In genomic region chr16:81455720-81456494, GRCh38 we compare ENCODE assay signal across 19 cellular contexts. TPM values are rescaled to one million over a fixed set of nuclear protein-coding genes. Genes with fewer than 3 reads are reported as not detected.
DNase-seq lines count a peak whose midpoint lies in the region; ATAC-seq, FAIRE-seq and TF ChIP-seq lines count a peak whose summit lies in the region.
"Had no signal": no experiment of that assay in that cellular context is flagged by ENCODE, and none has a peak within 500 bp of the region (broad histone marks: within the 10 kb centered on the region; RNA-seq: fewer than 3 reads in every experiment).

No MANE protein-coding gene starts in this region.

- ATAC-seq in natural killer cell (no peak), K562 (no peak)
- no peak for ATAC-seq in natural killer cell treated with Interleukin-12 subunit alpha and Interleukin-12 subunit beta and Interleukin-15 and Interleukin-18, amount 100 ng/mL, for 72 hours
- ATAC-seq: activated CD4-positive, CD25-positive, alpha-beta regulatory T cell treated with anti-CD3 and anti-CD28 coated beads, Interleukin-2, amount 50 U/mL, for 24 hours; HCT116; heart left ventricle had no signal

- H2AFZ ChIP-seq in K562 (ENCODE audit: low read depth, low read length), result no peak overlapping the region

- H3K4me3 ChIP-seq in K562 (no peak overlapping the region), mucosa of stomach (ENCODE audit: low read length) (no peak overlapping the region), WERI-Rb-1 (ENCODE audit: low read depth, low read length) (no peak overlapping the region)
- H3K4me3 ChIP-seq: heart left ventricle, SJSA1, thyroid gland had no signal

- H3K4me1 ChIP-seq in K562 (replicated peaks in 1 of 2; ENCODE audit: control insufficient read depth in 2 of 2, insufficient read depth in 2 of 2, low read length in 2 of 2) (peaks cover 57 to 63% of the 10 kb centered on the region in 2 experiments), mucosa of stomach (ENCODE audit: control insufficient read depth, insufficient read depth, low read length) (peaks cover 90% of the 10 kb centered on the region)

- H3K27me3 Mint-ChIP-seq in natural killer cell (ENCODE audit: low read depth in 2 of 2), result no peaks in the 10 kb centered on the region
- H3K27me3 Mint-ChIP-seq in natural killer cell treated with Interleukin-12 subunit alpha and Interleukin-12 subunit beta and Interleukin-15 and Interleukin-18, amount 100 ng/mL, for 72 hours, result no peaks in the 10 kb centered on the region

- H3K27me3 ChIP-seq in K562 (ENCODE audit: control insufficient read depth in 2 of 2, insufficient read depth in 2 of 2, low read length in 2 of 2), result no peaks in the 10 kb centered on the region
- no peaks in the 10 kb centered on the region for H3K27me3 ChIP-seq in mucosa of stomach (ENCODE audit: control insufficient read depth, insufficient read depth, low read length)
- no peaks in the 10 kb centered on the region for H3K27me3 ChIP-seq in WERI-Rb-1 (ENCODE audit: insufficient read depth, low read depth, severe bottlenecking)
- H3K27me3 ChIP-seq: heart left ventricle, SJSA1, thyroid gland had no signal

- H3K36me3 ChIP-seq in K562 (ENCODE audit: control insufficient read depth, insufficient read depth, low read length), result peaks cover 54% of the 10 kb centered on the region
- no peaks in the 10 kb centered on the region for H3K36me3 ChIP-seq in mucosa of stomach (ENCODE audit: control insufficient read depth, insufficient read depth, low read length)
- H3K36me3 ChIP-seq in WERI-Rb-1, result no peaks in the 10 kb centered on the region
- H3K36me3 ChIP-seq: thyroid gland had no signal

- H3K9me1 ChIP-seq in K562 (ENCODE audit: control insufficient read depth, insufficient read depth, low read length), result peaks cover 11% of the 10 kb centered on the region

- H3K79me2 ChIP-seq in K562 (ENCODE audit: control insufficient read depth, insufficient read depth, low read length), result peaks cover 100% of the 10 kb centered on the region

- no peak for TF ChIP-seq RAD21 in K562 (CRISPR knock-in tag; conservative IDR thresholded peaks at IDR 0.05 in 1 of 2, IDR thresholded peaks at IDR 0.05 in 1 of 2)

- no peak overlapping the region for H3K4me2 ChIP-seq in K562 (ENCODE audit: insufficient read depth, low read length)

- in situ Hi-C loops in K562 (cut with MboI), result no loop called here

- H3K4me1 Mint-ChIP-seq in natural killer cell, result peaks cover 57 to 84% of the 10 kb centered on the region in 2 donors
- H3K4me1 Mint-ChIP-seq in natural killer cell treated with Interleukin-12 subunit alpha and Interleukin-12 subunit beta and Interleukin-15 and Interleukin-18, amount 100 ng/mL, for 72 hours (ENCODE audit: low read depth in 2 of 2), result peaks cover 37 to 59% of the 10 kb centered on the region in 2 donors

- no peak for FAIRE-seq in K562 (lab: Jason Lieb, UNC)

- H3K36me3 Mint-ChIP-seq in natural killer cell, result peaks cover 7% of the 10 kb centered on the region
- H3K36me3 Mint-ChIP-seq in natural killer cell treated with Interleukin-12 subunit alpha and Interleukin-12 subunit beta and Interleukin-15 and Interleukin-18, amount 100 ng/mL, for 72 hours, result peaks cover 5% of the 10 kb centered on the region

- CTCF ChIA-PET in K562 (lab: Yijun Ruan, JAX; ENCODE audit: low intra/inter-chr PET ratio), result no interaction called here

- DNase-seq in natural killer cell, result no peak
- DNase-seq in natural killer cell treated with Interleukin-12 subunit alpha and Interleukin-12 subunit beta and Interleukin-15 and Interleukin-18, amount 100 ng/mL, for 72 hours (ENCODE audit: low spot score), result no peak
- DNase-seq in K562 (ENCODE audit: extremely low read depth in 1 of 4, low spot score in 3 of 4), result no peak
- DNase-seq in NCI-H2081 treated with DMSO at 0.1 percent for 48 hours (lab: John Stamatoyannopoulos, UW), result no peak
- no peak for DNase-seq in GM19240 (ENCODE audit: insufficient read length, low spot score)
- DNase-seq in NCI-H1092 (lab: John Stamatoyannopoulos, UW), result no peak
- DNase-seq in WERI-Rb-1, result no peak
- DNase-seq: activated CD8-positive, alpha-beta memory T cell treated with anti-CD3 and anti-CD28 coated beads, Interleukin-2, amount 50 U/mL, for 4 hours; activated naive CD4-positive, alpha-beta T cell treated with Interleukin-2 at 50 U/mL for 16 hours; heart left ventricle; nucleus accumbens; retina; stimulated activated CD4-positive, alpha-beta T cell treated with anti-CD3 and anti-CD28 coated beads, Interleukin-15, amount 100 ng/mL, for 24 hours; stimulated activated naive CD4-positive, alpha-beta T cell; thyroid gland had no signal

- TF ChIP-seq EP300 in K562 (IDR thresholded peaks at IDR 0.05; ENCODE audit: low read length), result no peak

- TF ChIP-seq CTCF in natural killer cell (IDR thresholded peaks at IDR 0.05) (no peak), K562 (IDR thresholded peaks at IDR 0.05 in 2 of 3, conservative IDR thresholded peaks at IDR 0.05 in 1 of 3; ENCODE audit: insufficient read depth in 2 of 3, low read depth in 1 of 3, low read length in 3 of 3) (no peak), WERI-Rb-1 (IDR thresholded peaks at IDR 0.05; ENCODE audit: low read depth, low read length) (no peak)

- no peaks in the 10 kb centered on the region for H3K9me3 Mint-ChIP-seq in natural killer cell
- no peaks in the 10 kb centered on the region for H3K9me3 Mint-ChIP-seq in natural killer cell treated with Interleukin-12 subunit alpha and Interleukin-12 subunit beta and Interleukin-15 and Interleukin-18, amount 100 ng/mL, for 72 hours

- H3K27ac ChIP-seq in K562 (ENCODE audit: extremely low read depth, low read depth, low read length) (peak overlapping the region; percentile 1; the same call in 1 of the 3 replicates), WERI-Rb-1 (no peak overlapping the region)
- H3K27ac ChIP-seq: heart left ventricle, SJSA1, thyroid gland had no signal

- TF ChIP-seq POLR2A in K562 (conservative IDR thresholded peaks at IDR 0.05), result no peak

- BruUV-seq in K562 (replicated peaks; lab: Mats Ljungman, UMichigan), result no TSS peak

- intact Hi-C loops in natural killer cell (cut with micrococcal nuclease) (no loop called here), K562 (cut with micrococcal nuclease) (no loop called here)

- 0 out of 2 replicates have a peak, but pooled peaks cover 5% of the 10 kb centered on the region for H4K20me1 ChIP-seq in K562 (replicated peaks; ENCODE audit: control insufficient read depth, insufficient read depth, low read length)

- WGBS in K562 (ENCODE audit: insufficient coverage, low coverage, missing lambda C conversion rate), result 81% methylated on average over 17 of the region's 17 CpGs

- POLR2A ChIA-PET in K562 (lab: Yijun Ruan, JAX), result interaction anchor here (0.8 to 2.4 kb wide), 4 partner anchors 10 to 311 kb away, joined by 3 to 7 read pairs (median 4); no protein-coding TSS in a partner anchor

- H3K9me3 ChIP-seq in K562 (replicated peaks; ENCODE audit: control insufficient read depth, insufficient read depth, low read depth, low read length) (peaks cover 2% of the 10 kb centered on the region; the same call in 1 of the 2 replicates), mucosa of stomach (ENCODE audit: control insufficient read depth, low read length) (no peaks in the 10 kb centered on the region), WERI-Rb-1 (ENCODE audit: severe bottlenecking) (no peaks in the 10 kb centered on the region)
- H3K9me3 ChIP-seq: heart left ventricle, SJSA1, thyroid gland had no signal

- H3K27ac Mint-ChIP-seq in natural killer cell, result peak overlapping the region; percentile 57 to 65
- H3K27ac Mint-ChIP-seq in natural killer cell treated with Interleukin-12 subunit alpha and Interleukin-12 subunit beta and Interleukin-15 and Interleukin-18, amount 100 ng/mL, for 72 hours, result peak overlapping the region in 1 of 2 donors; percentile 39

- H3K9ac ChIP-seq in K562 (ENCODE audit: insufficient read depth in 1 of 2, low read depth in 2 of 2, low read length in 2 of 2) (peak overlapping the region in 1 of 2 experiments; percentile 69; a peak in 2 of 4 replicates), mucosa of stomach (ENCODE audit: low read length) (peak overlapping the region; percentile 46)

- H3K4me3 Mint-ChIP-seq in natural killer cell, result no peak overlapping the region
- H3K4me3 Mint-ChIP-seq in natural killer cell treated with Interleukin-12 subunit alpha and Interleukin-12 subunit beta and Interleukin-15 and Interleukin-18, amount 100 ng/mL, for 72 hours, result no peak overlapping the region

TF ChIP-seq in K562, 482 proteins besides CTCF, POLR2A, EP300 and RAD21 (continues in another document):
- TF ChIP-seq ZFP30 (CRISPR knock-in tag; IDR thresholded peaks at IDR 0.05; ENCODE audit: borderline replicate concordance) (no peak), PTRF (tag; IDR thresholded peaks at IDR 0.05) (no peak), POLR2G (IDR thresholded peaks at IDR 0.05; ENCODE audit: low read depth, low read length) (peak; percentile 21; the same call in 1 of the 2 replicates), ZC3H4 (CRISPR knock-in tag; IDR thresholded peaks at IDR 0.05; ENCODE audit: borderline replicate concordance) (0 out of 2 replicates have a peak, but pooled peaks have one; percentile 8), GABPA (tag; conservative IDR thresholded peaks at IDR 0.05; ENCODE audit: low read depth) (no peak), FOXA3 (CRISPR knock-in tag; conservative IDR thresholded peaks at IDR 0.05 in 1 of 2, IDR thresholded peaks at IDR 0.05 in 1 of 2) (no peak)

RNA-seq across cellular contexts. Expression of gene CMIP, which starts 11.3 kb away (rescaled TPM):
- total RNA-seq in natural killer cell (100 to 1,000 TPM in 1 of 3 donors, 10 to 100 TPM in 2; 88.2 to 115 (median 91.5) TPM), K562 (2014; rRNA removed) (16.1 and 19.1 TPM in 2 replicates), K562 (2014; rRNA removed; fragmentation: Illumina TruSeq; extraction: Trizol) (10.3 and 10.8 TPM in 2 replicates), K562 (2015; rRNA removed; fragmentation: Illumina TruSeq; extraction: Trizol) (9.7 and 11.5 TPM in 2 replicates), K562 (2021) (66.4 and 82.5 TPM in 2 replicates)
- total RNA-seq in natural killer cell treated with Interleukin-12 subunit alpha and Interleukin-12 subunit beta and Interleukin-15 and Interleukin-18, amount 100 ng/mL, for 72 hours, result 10 to 100 TPM; 48.0 to 57.6 TPM
- total RNA-seq in K562 (2011; cell fraction: chromatin; rRNA removed; ENCODE audit: low replicate concordance), result 107 and 183 TPM in 2 replicates
- 75.7 and 79.0 TPM in 2 replicates for total RNA-seq in K562 (2011; cell fraction: nucleolus; rRNA removed)
- total RNA-seq in K562 (2011; cell fraction: nucleoplasm; rRNA removed), result 101 and 152 TPM in 2 replicates
- polyA plus RNA-seq in K562 (2011; rRNA removed) (8.1 and 19.2 TPM in 2 replicates), K562 (2014; fragmentation: Illumina TruSeq; extraction: Trizol) (39.4 and 41.6 TPM in 2 replicates), K562 (2014; fragmentation: Nextera tagmentation; extraction: Ambion mirVana) (1 to 10 TPM in 1 of 2 experiments, under 1 TPM in 1; 0.94 to 1.9 TPM), K562 (2014; rRNA removed) (15.6 and 21.0 TPM in 2 replicates)
- polyA plus RNA-seq in K562 (2011; cell fraction: cytosol; rRNA removed), result 17.6 and 21.0 TPM in 2 replicates
- 46.1 and 50.8 TPM in 2 replicates for polyA plus RNA-seq in K562 (2011; cell fraction: nucleus; rRNA removed)
- polyA plus RNA-seq in K562 (2012), result 51.9 and 88.9 TPM in 2 replicates
- polyA minus RNA-seq in K562 (2011; rRNA and poly(A)+ RNA removed), result 20.3 and 24.1 TPM in 2 replicates
- polyA minus RNA-seq in K562 (2011; cell fraction: cytosol; rRNA and poly(A)+ RNA removed), result 45.6 and 90.6 TPM in 2 replicates
- polyA minus RNA-seq in K562 (2011; cell fraction: nucleus; rRNA and poly(A)+ RNA removed), result 26.0 and 43.0 TPM in 2 replicates
